9 cellular contexts compared by ENCODE assay signal in genomic region chrX:53003111-53003510, GRCh38. TPM values are rescaled to one million over a fixed set of nuclear protein-coding genes. Genes with fewer than 3 reads are reported as not detected.
"Had no signal": no experiment of that assay in that cellular context is flagged by ENCODE, and none has a peak within 500 bp of the region (broad histone marks: within the 10 kb centered on the region; RNA-seq: fewer than 3 reads in every experiment).

No MANE protein-coding gene starts in this region.

- H3K36me3 Mint-ChIP-seq: IgD-negative memory B cell had no signal

- H3K27ac Mint-ChIP-seq: HFFc6, IgD-negative memory B cell had no signal

- H3K4me3 Mint-ChIP-seq: HFFc6, IgD-negative memory B cell had no signal

- H3K27ac ChIP-seq: GM23248, HL-60 had no signal

- ATAC-seq: HCT116, HepG2 had no signal

- H3K9me3 ChIP-seq: HAP-1 had no signal

- H3K4me1 ChIP-seq: HAP-1 had no signal

- H3K4me3 ChIP-seq: GM23248, HAP-1 had no signal

- H3K9me3 Mint-ChIP-seq: HFFc6, IgD-negative memory B cell had no signal

- H3K36me3 ChIP-seq: HAP-1 had no signal

- DNase-seq: GM23248, GOT3, H7, HFFc6 had no signal

RNA-seq across cellular contexts. Expression of gene GPR173, which starts 45.5 kb away (rescaled TPM):
- total RNA-seq: HepG2 had no signal
